23 cellular contexts compared by ENCODE assay signal in the genomic region with DNA sequence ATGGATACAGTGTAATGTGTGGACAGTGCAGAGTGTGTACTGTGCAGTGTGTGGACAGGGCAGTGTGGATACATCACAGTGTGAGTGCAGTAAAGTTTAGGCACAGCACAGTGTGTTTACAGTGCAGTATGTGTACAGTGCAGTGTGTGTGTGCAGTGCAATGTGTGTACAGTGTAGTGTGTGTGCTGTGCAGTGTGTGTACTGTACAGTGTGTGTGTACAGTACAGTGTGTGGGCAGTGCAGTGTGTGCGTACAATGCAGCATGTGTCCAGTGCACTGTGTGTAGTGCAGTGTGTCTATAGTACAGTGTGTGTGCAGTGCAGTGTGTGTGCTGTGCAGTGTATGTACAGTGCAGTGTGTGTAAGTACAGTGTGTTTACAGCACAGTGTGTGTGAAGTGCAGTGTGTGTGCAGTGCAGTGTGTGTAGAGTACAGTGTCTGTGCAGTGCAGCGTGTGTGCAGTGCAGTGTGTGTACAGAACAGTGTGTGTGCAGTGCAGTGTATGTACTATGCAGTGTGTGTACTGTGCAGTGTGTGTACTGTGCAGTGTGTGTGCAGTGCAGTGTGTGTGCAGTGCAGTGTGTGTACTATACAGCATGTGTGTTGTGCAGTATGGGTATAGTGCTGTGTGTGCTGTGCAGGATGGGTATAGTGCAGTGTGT.
"Had no signal": no experiment of that assay in that cellular context is flagged by ENCODE, and none has a peak within 500 bp of the region (broad histone marks: within the 10 kb centered on the region; RNA-seq: fewer than 3 reads in every experiment).

No MANE protein-coding gene starts in this region.

- ATAC-seq: left ventricle myocardium superior, T-helper 17 cell had no signal

- H3K27me3 Mint-ChIP-seq: activated B cell treated with CpG ODN at 0.5 μM for 24 hours; activated CD4-positive, alpha-beta memory T cell treated with anti-CD3 and anti-CD28 coated beads for 36 hours; stimulated activated naive CD8-positive, alpha-beta T cell treated with anti-CD3 and anti-CD28 coated beads, Interleukin-15, Interleukin-2, amounts not matched to agents 100 ng/mL and 50 ng/mL, for 24 hours; T-helper 17 cell had no signal

- H3K4me1 Mint-ChIP-seq: activated B cell treated with CpG ODN at 0.5 μM for 24 hours, neural crest cell, T-helper 17 cell had no signal

- H3K27ac ChIP-seq: tibial artery, vagina had no signal

- DNase-seq: activated B cell treated with CpG ODN at 0.5 μM for 24 hours; activated CD4-positive, alpha-beta memory T cell treated with anti-CD3 and anti-CD28 coated beads for 36 hours; activated CD4-positive, alpha-beta T cell treated with anti-CD3 and anti-CD28 coated beads for 48 hours; activated gamma-delta T cell; activated naive CD4-positive, alpha-beta T cell treated with anti-CD3 and anti-CD28 coated beads, Interleukin-2, amount 50 U/mL, for 16 hours; anterior cingulate cortex; central memory CD4-positive, alpha-beta T cell; dermis blood vessel endothelial cell; effector CD8-positive, alpha-beta T cell; erythroblast; foreskin melanocyte; left ventricle myocardium superior; mammary epithelial cell; posterior cingulate gyrus; stimulated activated CD4-positive, alpha-beta T cell treated with anti-CD3 and anti-CD28 coated beads, Interleukin-4, amount 100 ng/mL, for 1 hour; SW 1271; T-helper 17 cell; tibial artery had no signal

- H3K27ac Mint-ChIP-seq: activated B cell treated with CpG ODN at 0.5 μM for 24 hours; activated CD4-positive, alpha-beta memory T cell treated with anti-CD3 and anti-CD28 coated beads for 36 hours; stimulated activated naive CD8-positive, alpha-beta T cell treated with anti-CD3 and anti-CD28 coated beads, Interleukin-15, Interleukin-2, amounts not matched to agents 100 ng/mL and 50 ng/mL, for 24 hours; T-helper 17 cell had no signal

- H3K9me3 Mint-ChIP-seq: activated B cell treated with CpG ODN at 0.5 μM for 24 hours; activated CD4-positive, alpha-beta memory T cell treated with anti-CD3 and anti-CD28 coated beads for 36 hours; neural crest cell had no signal

- H3K27me3 ChIP-seq: tibial artery, vagina had no signal

- H3K9me3 ChIP-seq: tibial artery, vagina had no signal

- FAIRE-seq: islet of Langerhans had no signal

- H3K4me3 ChIP-seq: tibial artery, vagina had no signal

- H3K36me3 ChIP-seq: tibial artery, vagina had no signal

- H3K4me1 ChIP-seq: vagina had no signal

- H3K36me3 Mint-ChIP-seq: activated CD4-positive, alpha-beta memory T cell treated with anti-CD3 and anti-CD28 coated beads for 36 hours; brain had no signal

- H3K4me3 Mint-ChIP-seq: activated B cell treated with CpG ODN at 0.5 μM for 24 hours; activated CD4-positive, alpha-beta memory T cell treated with anti-CD3 and anti-CD28 coated beads for 36 hours; brain; neural crest cell; stimulated activated naive CD8-positive, alpha-beta T cell treated with anti-CD3 and anti-CD28 coated beads, Interleukin-15, Interleukin-2, amounts not matched to agents 100 ng/mL and 50 ng/mL, for 24 hours; T-helper 17 cell had no signal
